Comparison of ENCODE assay signal across 22 cellular contexts in the genomic region with DNA sequence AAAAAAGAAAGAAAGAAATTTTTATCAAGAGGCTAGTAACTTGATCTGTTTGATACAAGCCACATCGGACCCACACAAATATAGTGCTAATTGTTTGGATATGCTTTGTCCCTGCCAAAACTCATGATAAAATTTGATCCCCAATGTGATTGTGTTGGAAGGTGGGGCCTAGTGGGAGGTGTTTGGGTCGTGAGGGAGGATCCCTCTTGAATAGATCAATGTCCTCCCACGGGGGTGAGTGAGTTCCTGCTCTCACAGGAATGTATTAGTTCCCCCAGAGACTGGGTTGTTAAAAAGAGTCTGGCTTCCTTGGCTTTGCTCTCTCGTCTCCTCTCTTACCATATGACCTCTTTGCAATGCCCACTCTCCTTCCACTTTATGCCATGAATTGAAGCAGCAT.
"Had no signal": no experiment of that assay in that cellular context is flagged by ENCODE, and none has a peak within 500 bp of the region (broad histone marks: within the 10 kb centered on the region; RNA-seq: fewer than 3 reads in every experiment).

No MANE protein-coding gene starts in this region.

- H3K27me3 ChIP-seq: colonic mucosa had no signal

- H3K27ac ChIP-seq: colonic mucosa, coronary artery, dorsolateral prefrontal cortex, epithelial cell of prostate, esophagus muscularis mucosa, esophagus squamous epithelium, foreskin keratinocyte, gastrocnemius medialis, gastroesophageal sphincter, heart left ventricle, heart right ventricle had no signal

- H3K4me3 ChIP-seq: colonic mucosa, coronary artery, dorsolateral prefrontal cortex, esophagus muscularis mucosa, esophagus squamous epithelium, gastrocnemius medialis, gastroesophageal sphincter, heart left ventricle, heart right ventricle had no signal

- H3K36me3 ChIP-seq: colonic mucosa, esophagus muscularis mucosa, esophagus squamous epithelium, gastrocnemius medialis, gastroesophageal sphincter, heart left ventricle, heart right ventricle had no signal

- H3K9me3 ChIP-seq: colonic mucosa, esophagus squamous epithelium, gastrocnemius medialis had no signal

- DNase-seq: colonic mucosa; cortex of kidney; dermis blood vessel endothelial cell; dorsolateral prefrontal cortex; effector CD4-positive, alpha-beta T cell; effector CD8-positive, alpha-beta T cell; effector memory CD4-positive, alpha-beta T cell; effector memory CD8-positive, alpha-beta T cell; endodermal cell; erythroblast; esophagus squamous epithelium; foreskin fibroblast; foreskin keratinocyte; foreskin melanocyte; gastrocnemius medialis; glutamatergic neuron; heart left ventricle; heart right ventricle had no signal

- H3K4me1 ChIP-seq: colonic mucosa, esophagus muscularis mucosa, esophagus squamous epithelium, foreskin keratinocyte, gastrocnemius medialis, gastroesophageal sphincter, heart left ventricle, heart right ventricle had no signal
